ENCODE assay signal across 1 cellular context in the genomic region with DNA sequence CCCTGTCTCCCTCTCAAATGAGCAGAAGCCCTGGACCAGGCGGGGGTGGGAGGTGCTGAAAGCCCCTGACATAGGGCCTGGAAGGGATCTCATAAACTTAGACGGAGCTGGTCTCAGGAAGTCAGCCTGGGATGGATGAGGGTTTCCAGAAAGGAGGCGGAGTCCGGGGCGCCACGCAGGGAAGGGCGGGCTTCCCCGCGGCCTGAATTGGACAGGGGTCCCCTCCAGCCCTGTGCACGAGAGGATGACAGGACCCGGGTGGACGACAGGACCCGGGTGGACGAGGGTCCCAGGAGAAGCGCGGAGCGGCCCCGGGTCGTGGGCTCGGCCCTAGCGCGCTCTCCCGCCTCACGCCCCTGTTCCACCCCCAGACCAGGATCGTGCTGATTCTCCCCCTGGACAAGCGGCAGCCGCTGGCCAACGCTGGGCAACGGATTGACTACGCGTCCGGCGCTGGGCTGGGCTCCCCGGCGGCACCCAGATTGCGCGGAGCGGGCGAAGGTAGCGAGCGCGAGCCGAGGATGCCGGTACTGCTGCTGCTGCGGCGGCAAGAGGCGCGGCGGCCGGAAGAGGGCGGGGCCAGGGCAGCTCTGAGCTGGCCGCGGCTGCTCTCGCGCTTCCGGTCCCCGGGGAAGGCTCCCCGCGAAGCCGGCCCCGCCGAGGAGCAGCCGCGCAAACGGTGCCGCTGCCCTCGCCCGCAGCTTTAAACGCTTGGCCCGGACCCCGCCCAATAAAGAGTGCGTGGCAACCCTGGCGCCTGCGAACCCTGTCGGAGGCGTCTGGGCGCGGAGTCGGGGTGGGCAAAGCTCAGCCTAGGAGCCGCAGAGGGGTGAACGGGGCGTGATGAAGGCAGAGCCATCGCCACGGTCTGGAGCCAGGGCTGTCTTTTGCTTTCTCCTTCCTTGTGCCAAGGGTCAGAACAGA.
A peak's percentile ranks its signal among the peaks of the same experiment; 100 is the strongest.
TF ChIP-seq lines count a peak whose summit lies in the region.

No MANE protein-coding gene starts in this region.

TF ChIP-seq in A549, 52 proteins besides CTCF, POLR2A, EP300 and RAD21 (continued from another document):
- no peak for TF ChIP-seq POLR2AphosphoS2 (conservative IDR thresholded peaks at IDR 0.05; ENCODE audit: low read length)
- TF ChIP-seq, protein P1, sequence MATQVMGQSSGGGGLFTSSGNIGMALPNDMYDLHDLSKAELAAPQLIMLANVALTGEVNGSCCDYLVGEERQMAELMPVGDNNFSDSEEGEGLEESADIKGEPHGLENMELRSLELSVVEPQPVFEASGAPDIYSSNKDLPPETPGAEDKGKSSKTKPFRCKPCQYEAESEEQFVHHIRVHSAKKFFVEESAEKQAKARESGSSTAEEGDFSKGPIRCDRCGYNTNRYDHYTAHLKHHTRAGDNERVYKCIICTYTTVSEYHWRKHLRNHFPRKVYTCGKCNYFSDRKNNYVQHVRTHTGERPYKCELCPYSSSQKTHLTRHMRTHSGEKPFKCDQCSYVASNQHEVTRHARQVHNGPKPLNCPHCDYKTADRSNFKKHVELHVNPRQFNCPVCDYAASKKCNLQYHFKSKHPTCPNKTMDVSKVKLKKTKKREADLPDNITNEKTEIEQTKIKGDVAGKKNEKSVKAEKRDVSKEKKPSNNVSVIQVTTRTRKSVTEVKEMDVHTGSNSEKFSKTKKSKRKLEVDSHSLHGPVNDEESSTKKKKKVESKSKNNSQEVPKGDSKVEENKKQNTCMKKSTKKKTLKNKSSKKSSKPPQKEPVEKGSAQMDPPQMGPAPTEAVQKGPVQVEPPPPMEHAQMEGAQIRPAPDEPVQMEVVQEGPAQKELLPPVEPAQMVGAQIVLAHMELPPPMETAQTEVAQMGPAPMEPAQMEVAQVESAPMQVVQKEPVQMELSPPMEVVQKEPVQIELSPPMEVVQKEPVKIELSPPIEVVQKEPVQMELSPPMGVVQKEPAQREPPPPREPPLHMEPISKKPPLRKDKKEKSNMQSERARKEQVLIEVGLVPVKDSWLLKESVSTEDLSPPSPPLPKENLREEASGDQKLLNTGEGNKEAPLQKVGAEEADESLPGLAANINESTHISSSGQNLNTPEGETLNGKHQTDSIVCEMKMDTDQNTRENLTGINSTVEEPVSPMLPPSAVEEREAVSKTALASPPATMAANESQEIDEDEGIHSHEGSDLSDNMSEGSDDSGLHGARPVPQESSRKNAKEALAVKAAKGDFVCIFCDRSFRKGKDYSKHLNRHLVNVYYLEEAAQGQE (IDR thresholded peaks at IDR 0.05): no peak
- no peak for TF ChIP-seq CBX8 (IDR thresholded peaks at IDR 0.05)
- TF ChIP-seq FOXS1 (CRISPR knock-in tag; IDR thresholded peaks at IDR 0.05): no peak
- TF ChIP-seq CHD4 (IDR thresholded peaks at IDR 0.05; ENCODE audit: borderline replicate concordance): no peak
- TF ChIP-seq RCOR1 (IDR thresholded peaks at IDR 0.05; ENCODE audit: low read depth, low read length): no peak
- TF ChIP-seq, protein P2, sequence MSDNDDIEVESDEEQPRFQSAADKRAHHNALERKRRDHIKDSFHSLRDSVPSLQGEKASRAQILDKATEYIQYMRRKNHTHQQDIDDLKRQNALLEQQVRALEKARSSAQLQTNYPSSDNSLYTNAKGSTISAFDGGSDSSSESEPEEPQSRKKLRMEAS (IDR thresholded peaks at IDR 0.05): peak; percentile 64
- TF ChIP-seq NFE2L2 (conservative IDR thresholded peaks at IDR 0.05; ENCODE audit: low read length): no peak
- no peak for TF ChIP-seq ZSCAN20 (CRISPR knock-in tag; IDR thresholded peaks at IDR 0.05)
- no peak for TF ChIP-seq BHLHE40 (IDR thresholded peaks at IDR 0.05; ENCODE audit: low read depth, low read length)
- TF ChIP-seq HEYL (CRISPR knock-in tag; IDR thresholded peaks at IDR 0.05): no peak
- no peak for TF ChIP-seq GATA3 (IDR thresholded peaks at IDR 0.05; ENCODE audit: borderline replicate concordance)
- no peak for TF ChIP-seq ZC3H11A (IDR thresholded peaks at IDR 0.05)
- TF ChIP-seq, protein P3, sequence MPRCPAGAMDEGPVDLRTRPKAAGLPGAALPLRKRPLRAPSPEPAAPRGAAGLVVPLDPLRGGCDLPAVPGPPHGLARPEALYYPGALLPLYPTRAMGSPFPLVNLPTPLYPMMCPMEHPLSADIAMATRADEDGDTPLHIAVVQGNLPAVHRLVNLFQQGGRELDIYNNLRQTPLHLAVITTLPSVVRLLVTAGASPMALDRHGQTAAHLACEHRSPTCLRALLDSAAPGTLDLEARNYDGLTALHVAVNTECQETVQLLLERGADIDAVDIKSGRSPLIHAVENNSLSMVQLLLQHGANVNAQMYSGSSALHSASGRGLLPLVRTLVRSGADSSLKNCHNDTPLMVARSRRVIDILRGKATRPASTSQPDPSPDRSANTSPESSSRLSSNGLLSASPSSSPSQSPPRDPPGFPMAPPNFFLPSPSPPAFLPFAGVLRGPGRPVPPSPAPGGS (IDR thresholded peaks at IDR 0.05): peak; percentile 87; the same call in 1 of the 3 replicates
- TF ChIP-seq JUN (IDR thresholded peaks at IDR 0.05): peak in 1 of 2 experiments; percentile 95; a peak in 4 of 5 replicates
- TF ChIP-seq ESRRA (IDR thresholded peaks at IDR 0.05; ENCODE audit: borderline replicate concordance, low read length): no peak
- TF ChIP-seq, protein P4, sequence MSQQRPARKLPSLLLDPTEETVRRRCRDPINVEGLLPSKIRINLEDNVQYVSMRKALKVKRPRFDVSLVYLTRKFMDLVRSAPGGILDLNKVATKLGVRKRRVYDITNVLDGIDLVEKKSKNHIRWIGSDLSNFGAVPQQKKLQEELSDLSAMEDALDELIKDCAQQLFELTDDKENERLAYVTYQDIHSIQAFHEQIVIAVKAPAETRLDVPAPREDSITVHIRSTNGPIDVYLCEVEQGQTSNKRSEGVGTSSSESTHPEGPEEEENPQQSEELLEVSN (IDR thresholded peaks at IDR 0.05; ENCODE audit: borderline replicate concordance, low read depth): peak; percentile 72
- no peak for TF ChIP-seq SMC3 (IDR thresholded peaks at IDR 0.05)
- TF ChIP-seq PHF8 (IDR thresholded peaks at IDR 0.05; ENCODE audit: borderline replicate concordance, low read depth): peak; percentile 51; the same call in 1 of the 2 replicates
- no peak for TF ChIP-seq RARB (CRISPR knock-in tag; IDR thresholded peaks at IDR 0.05)
- no peak for TF ChIP-seq MYC (IDR thresholded peaks at IDR 0.05; ENCODE audit: borderline replicate concordance, low read length)
- TF ChIP-seq, protein P5, sequence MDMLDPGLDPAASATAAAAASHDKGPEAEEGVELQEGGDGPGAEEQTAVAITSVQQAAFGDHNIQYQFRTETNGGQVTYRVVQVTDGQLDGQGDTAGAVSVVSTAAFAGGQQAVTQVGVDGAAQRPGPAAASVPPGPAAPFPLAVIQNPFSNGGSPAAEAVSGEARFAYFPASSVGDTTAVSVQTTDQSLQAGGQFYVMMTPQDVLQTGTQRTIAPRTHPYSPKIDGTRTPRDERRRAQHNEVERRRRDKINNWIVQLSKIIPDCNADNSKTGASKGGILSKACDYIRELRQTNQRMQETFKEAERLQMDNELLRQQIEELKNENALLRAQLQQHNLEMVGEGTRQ (IDR thresholded peaks at IDR 0.05): no peak
- TF ChIP-seq EHF (CRISPR knock-in tag; IDR thresholded peaks at IDR 0.05): no peak
- TF ChIP-seq, protein P6, sequence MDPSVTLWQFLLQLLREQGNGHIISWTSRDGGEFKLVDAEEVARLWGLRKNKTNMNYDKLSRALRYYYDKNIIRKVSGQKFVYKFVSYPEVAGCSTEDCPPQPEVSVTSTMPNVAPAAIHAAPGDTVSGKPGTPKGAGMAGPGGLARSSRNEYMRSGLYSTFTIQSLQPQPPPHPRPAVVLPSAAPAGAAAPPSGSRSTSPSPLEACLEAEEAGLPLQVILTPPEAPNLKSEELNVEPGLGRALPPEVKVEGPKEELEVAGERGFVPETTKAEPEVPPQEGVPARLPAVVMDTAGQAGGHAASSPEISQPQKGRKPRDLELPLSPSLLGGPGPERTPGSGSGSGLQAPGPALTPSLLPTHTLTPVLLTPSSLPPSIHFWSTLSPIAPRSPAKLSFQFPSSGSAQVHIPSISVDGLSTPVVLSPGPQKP (IDR thresholded peaks at IDR 0.05; ENCODE audit: low read depth, low read length): no peak
- no peak for TF ChIP-seq FOSB (CRISPR knock-in tag; IDR thresholded peaks at IDR 0.05)
- TF ChIP-seq, protein P7, sequence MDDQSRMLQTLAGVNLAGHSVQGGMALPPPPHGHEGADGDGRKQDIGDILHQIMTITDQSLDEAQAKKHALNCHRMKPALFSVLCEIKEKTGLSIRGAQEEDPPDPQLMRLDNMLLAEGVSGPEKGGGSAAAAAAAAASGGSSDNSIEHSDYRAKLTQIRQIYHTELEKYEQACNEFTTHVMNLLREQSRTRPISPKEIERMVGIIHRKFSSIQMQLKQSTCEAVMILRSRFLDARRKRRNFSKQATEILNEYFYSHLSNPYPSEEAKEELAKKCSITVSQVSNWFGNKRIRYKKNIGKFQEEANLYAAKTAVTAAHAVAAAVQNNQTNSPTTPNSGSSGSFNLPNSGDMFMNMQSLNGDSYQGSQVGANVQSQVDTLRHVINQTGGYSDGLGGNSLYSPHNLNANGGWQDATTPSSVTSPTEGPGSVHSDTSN (IDR thresholded peaks at IDR 0.05): peak; percentile 61; the same call in 1 of the 2 replicates
